26 cellular contexts compared by ENCODE assay signal in the genomic region with DNA sequence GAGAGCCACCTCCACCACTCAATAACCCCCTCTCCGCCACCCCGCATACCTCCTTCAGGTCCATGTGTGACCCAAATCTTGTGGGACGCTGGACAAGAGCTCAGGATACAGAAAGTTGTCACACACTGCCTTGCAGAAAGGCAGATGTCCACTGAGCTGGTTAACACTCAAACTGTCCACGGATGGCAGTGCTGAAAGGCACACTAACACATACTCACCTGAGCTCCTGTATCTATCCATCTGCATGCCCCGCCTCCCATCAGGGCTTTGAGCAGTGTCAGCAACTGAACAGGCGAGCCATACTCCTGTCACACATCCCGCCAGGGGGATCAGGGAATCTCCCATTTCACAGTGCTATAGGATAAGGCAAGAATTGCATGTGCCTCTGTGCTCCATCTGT.
DNase-seq lines count a peak whose midpoint lies in the region; ATAC-seq and TF ChIP-seq lines count a peak whose summit lies in the region.
"Had no signal": no experiment of that assay in that cellular context is flagged by ENCODE, and none has a peak within 500 bp of the region (broad histone marks: within the 10 kb centered on the region; RNA-seq: fewer than 3 reads in every experiment).

No MANE protein-coding gene starts in this region.

- H2AFZ ChIP-seq in neural progenitor cell (replicated peaks), result no peak overlapping the region
- H2AFZ ChIP-seq: PC-9 had no signal

- H3K27me3 ChIP-seq in breast epithelium, result no peaks in the 10 kb centered on the region
- H3K27me3 ChIP-seq in aorta (ENCODE audit: control insufficient read depth in 1 of 2, insufficient read depth in 2 of 2, low read length in 1 of 2), result no peaks in the 10 kb centered on the region
- H3K27me3 ChIP-seq in neural progenitor cell, result no peaks in the 10 kb centered on the region
- H3K27me3 ChIP-seq: MG63, SJSA1 had no signal

- H3K36me3 Mint-ChIP-seq in MCF 10A (ENCODE audit: insufficient read depth, unreplicated experiment), result no peaks in the 10 kb centered on the region
- peaks cover 1% of the 10 kb centered on the region; the same call in 1 of the 2 replicates for H3K36me3 Mint-ChIP-seq in WTC11
- no peaks in the 10 kb centered on the region for H3K36me3 Mint-ChIP-seq in neural progenitor cell
- H3K36me3 Mint-ChIP-seq: CD8-positive, alpha-beta T cell had no signal

- BruUV-seq in MCF 10A (replicated peaks; lab: Mats Ljungman, UMichigan), result no TSS peak

- H3K4me3 Mint-ChIP-seq in MCF 10A (ENCODE audit: unreplicated experiment) (no peak overlapping the region), WTC11 (no peak overlapping the region), neural progenitor cell (no peak overlapping the region)
- H3K4me3 Mint-ChIP-seq: B cell; CD8-positive, alpha-beta T cell had no signal

- H3K27ac ChIP-seq in breast epithelium (no peak overlapping the region), aorta (ENCODE audit: low read depth in 1 of 2, low read length in 2 of 2) (no peak overlapping the region), neural progenitor cell (no peak overlapping the region)
- H3K27ac ChIP-seq: 22Rv1, C4-2B, PC-9, SJSA1 had no signal

- no peak overlapping the region for H3K4me2 ChIP-seq in neural progenitor cell
- H3K4me2 ChIP-seq: PC-9 had no signal

- peaks cover 0 to 3% of the 10 kb centered on the region in 2 donors for H3K9me3 ChIP-seq in breast epithelium
- no peaks in the 10 kb centered on the region for H3K9me3 ChIP-seq in aorta (ENCODE audit: control insufficient read depth, low read length)
- no peaks in the 10 kb centered on the region for H3K9me3 ChIP-seq in neural progenitor cell (ENCODE audit: low read depth)
- H3K9me3 ChIP-seq: HAP-1, MG63, SJSA1 had no signal

- intact Hi-C loops in MCF 10A (cut with micrococcal nuclease), result no loop called here
- intact Hi-C loops in breast epithelium (cut with DNase I; ENCODE audit: low total_unique reads), result no loop called here
- intact Hi-C loops in aorta (cut with DNase I), result no loop called here

- CTCF ChIA-PET in MCF 10A (lab: Yijun Ruan, JAX), result no interaction called here
- CTCF ChIA-PET in WTC11 (lab: Charles Lee), result no interaction called here

- POLR2A ChIA-PET in MCF 10A (lab: Yijun Ruan, JAX), result no interaction called here
- POLR2A ChIA-PET in WTC11 (lab: Charles Lee), result no interaction called here

- no peaks in the 10 kb centered on the region for H3K79me2 ChIP-seq in neural progenitor cell (ENCODE audit: low read depth)

- no peak overlapping the region for H3K27ac Mint-ChIP-seq in MCF 10A (ENCODE audit: low read depth, unreplicated experiment)
- no peak overlapping the region for H3K27ac Mint-ChIP-seq in WTC11
- H3K27ac Mint-ChIP-seq in neural progenitor cell, result no peak overlapping the region
- H3K27ac Mint-ChIP-seq: B cell; CD8-positive, alpha-beta T cell had no signal

- no peaks in the 10 kb centered on the region for H3F3A ChIP-seq in neural progenitor cell (ENCODE audit: low read depth)

- WGBS in aorta, 2 donors, result 74% methylated on average over 7 of the region's 7 CpGs

- no peaks in the 10 kb centered on the region for H4K20me1 ChIP-seq in neural progenitor cell (ENCODE audit: low read depth)

- H3K36me3 ChIP-seq in breast epithelium, result no peaks in the 10 kb centered on the region
- no peaks in the 10 kb centered on the region for H3K36me3 ChIP-seq in aorta (ENCODE audit: control insufficient read depth in 1 of 2, insufficient read depth in 2 of 2, low read length in 1 of 2)
- H3K36me3 ChIP-seq in neural progenitor cell, result no peaks in the 10 kb centered on the region
- H3K36me3 ChIP-seq: HAP-1, MG63, SJSA1 had no signal

- peak; percentile 81 for ATAC-seq in WTC11
- ATAC-seq in aorta (ENCODE audit: low FRiP score), result peak; percentile 33
- ATAC-seq: CD8-positive, alpha-beta T cell; K562 had no signal

- H3K4me3 ChIP-seq in breast epithelium, result no peak overlapping the region
- no peak overlapping the region for H3K4me3 ChIP-seq in aorta (ENCODE audit: low read length in 2 of 2)
- H3K4me3 ChIP-seq in neural progenitor cell, result no peak overlapping the region
- H3K4me3 ChIP-seq: HAP-1, K562, MG63, PC-9, SJSA1 had no signal

- H3K4me1 ChIP-seq in breast epithelium, result no peaks in the 10 kb centered on the region
- no peaks in the 10 kb centered on the region for H3K4me1 ChIP-seq in aorta (ENCODE audit: control insufficient read depth in 1 of 2, insufficient read depth in 2 of 2, low read length in 2 of 2)
- no peaks in the 10 kb centered on the region for H3K4me1 ChIP-seq in neural progenitor cell
- H3K4me1 ChIP-seq: HAP-1, SJSA1 had no signal

- H3K27me3 Mint-ChIP-seq in MCF 10A (ENCODE audit: insufficient read depth, unreplicated experiment) (no peaks in the 10 kb centered on the region), WTC11 (ENCODE audit: low read depth) (no peaks in the 10 kb centered on the region), neural progenitor cell (ENCODE audit: insufficient read depth, low read depth) (peaks cover 6% of the 10 kb centered on the region)
- H3K27me3 Mint-ChIP-seq: B cell had no signal

- H3K4me1 Mint-ChIP-seq in MCF 10A (ENCODE audit: insufficient read depth, unreplicated experiment), result no peaks in the 10 kb centered on the region
- H3K4me1 Mint-ChIP-seq in WTC11, result no peaks in the 10 kb centered on the region; the same call in 1 of the 2 replicates
- no peaks in the 10 kb centered on the region for H3K4me1 Mint-ChIP-seq in neural progenitor cell
- H3K4me1 Mint-ChIP-seq: B cell had no signal

- TF ChIP-seq CTCF in MCF 10A (IDR thresholded peaks at IDR 0.05; ENCODE audit: unreplicated experiment), result no peak
- no peak for TF ChIP-seq CTCF in breast epithelium (IDR thresholded peaks at IDR 0.05)
- TF ChIP-seq CTCF in WTC11 (IDR thresholded peaks at IDR 0.05), result no peak
- no peak for TF ChIP-seq CTCF in neural progenitor cell (IDR thresholded peaks at IDR 0.05)

- DNase-seq in MCF 10A (ENCODE audit: unreplicated experiment) (peak; percentile 19), breast epithelium (ENCODE audit: low spot score in 2 of 2) (no peak), WTC11 (ENCODE audit: low spot score) (peak; percentile 25), iPS-NIHi11 (ENCODE audit: low spot score) (peak; percentile 15), aorta (no peak), neural progenitor cell (ENCODE audit: low spot score) (no peak), HK-2 (ENCODE audit: unreplicated experiment) (no peak)
- DNase-seq in activated CD4-positive, alpha-beta T cell treated with anti-CD3 and anti-CD28 coated beads for 4 hours, result no peak
- DNase-seq: CD8-positive, alpha-beta T cell; DMS 273 treated with DMSO at 0.1 percent for 48 hours; DMS79; EL; GF-D8; Kasumi-1; MG63; NCI-H1694; NCI-H2029 treated with DMSO at 0.1 percent for 48 hours; NCI-H526 treated with DMSO at 0.1 percent for 48 hours; PC-9; Right ventricle myocardium superior had no signal

- H3K9me3 Mint-ChIP-seq in MCF 10A (ENCODE audit: unreplicated experiment) (peaks cover 7% of the 10 kb centered on the region), WTC11 (peaks cover 10% of the 10 kb centered on the region; the same call in 1 of the 2 replicates), neural progenitor cell (peaks cover 6% of the 10 kb centered on the region)

- TF ChIP-seq POLR2A in breast epithelium (IDR thresholded peaks at IDR 0.05), result no peak

- no peak overlapping the region for H3K9ac ChIP-seq in neural progenitor cell

TF ChIP-seq in WTC11, 78 proteins besides CTCF, POLR2A, EP300 and RAD21 (continues in another document):
- no peak for TF ChIP-seq TCF7 (CRISPR knock-in tag; IDR thresholded peaks at IDR 0.05; ENCODE audit: low read depth)
- TF ChIP-seq, protein P1, sequence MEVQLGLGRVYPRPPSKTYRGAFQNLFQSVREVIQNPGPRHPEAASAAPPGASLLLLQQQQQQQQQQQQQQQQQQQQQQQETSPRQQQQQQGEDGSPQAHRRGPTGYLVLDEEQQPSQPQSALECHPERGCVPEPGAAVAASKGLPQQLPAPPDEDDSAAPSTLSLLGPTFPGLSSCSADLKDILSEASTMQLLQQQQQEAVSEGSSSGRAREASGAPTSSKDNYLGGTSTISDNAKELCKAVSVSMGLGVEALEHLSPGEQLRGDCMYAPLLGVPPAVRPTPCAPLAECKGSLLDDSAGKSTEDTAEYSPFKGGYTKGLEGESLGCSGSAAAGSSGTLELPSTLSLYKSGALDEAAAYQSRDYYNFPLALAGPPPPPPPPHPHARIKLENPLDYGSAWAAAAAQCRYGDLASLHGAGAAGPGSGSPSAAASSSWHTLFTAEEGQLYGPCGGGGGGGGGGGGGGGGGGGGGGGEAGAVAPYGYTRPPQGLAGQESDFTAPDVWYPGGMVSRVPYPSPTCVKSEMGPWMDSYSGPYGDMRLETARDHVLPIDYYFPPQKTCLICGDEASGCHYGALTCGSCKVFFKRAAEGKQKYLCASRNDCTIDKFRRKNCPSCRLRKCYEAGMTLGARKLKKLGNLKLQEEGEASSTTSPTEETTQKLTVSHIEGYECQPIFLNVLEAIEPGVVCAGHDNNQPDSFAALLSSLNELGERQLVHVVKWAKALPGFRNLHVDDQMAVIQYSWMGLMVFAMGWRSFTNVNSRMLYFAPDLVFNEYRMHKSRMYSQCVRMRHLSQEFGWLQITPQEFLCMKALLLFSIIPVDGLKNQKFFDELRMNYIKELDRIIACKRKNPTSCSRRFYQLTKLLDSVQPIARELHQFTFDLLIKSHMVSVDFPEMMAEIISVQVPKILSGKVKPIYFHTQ (CRISPR knock-in tag; IDR thresholded peaks at IDR 0.05), result no peak
- TF ChIP-seq, protein P2, sequence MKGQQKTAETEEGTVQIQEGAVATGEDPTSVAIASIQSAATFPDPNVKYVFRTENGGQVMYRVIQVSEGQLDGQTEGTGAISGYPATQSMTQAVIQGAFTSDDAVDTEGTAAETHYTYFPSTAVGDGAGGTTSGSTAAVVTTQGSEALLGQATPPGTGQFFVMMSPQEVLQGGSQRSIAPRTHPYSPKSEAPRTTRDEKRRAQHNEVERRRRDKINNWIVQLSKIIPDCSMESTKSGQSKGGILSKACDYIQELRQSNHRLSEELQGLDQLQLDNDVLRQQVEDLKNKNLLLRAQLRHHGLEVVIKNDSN (CRISPR knock-in tag; IDR thresholded peaks at IDR 0.05), result no peak
- TF ChIP-seq, protein P3, sequence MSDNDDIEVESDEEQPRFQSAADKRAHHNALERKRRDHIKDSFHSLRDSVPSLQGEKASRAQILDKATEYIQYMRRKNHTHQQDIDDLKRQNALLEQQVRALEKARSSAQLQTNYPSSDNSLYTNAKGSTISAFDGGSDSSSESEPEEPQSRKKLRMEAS (CRISPR knock-in tag; IDR thresholded peaks at IDR 0.05), result no peak
- TF ChIP-seq SOX15 (CRISPR knock-in tag; IDR thresholded peaks at IDR 0.05), result no peak
- TF ChIP-seq PRRX2 (CRISPR knock-in tag; IDR thresholded peaks at IDR 0.05), result no peak

Comparison
In these comparisons a context has a peak if more than half of its experiments do, and no peak if none do; other contexts are left out.
1. DNase-seq: peak in MCF 10A (single experiment), WTC11 (single experiment) and iPS-NIHi11 (single experiment); none in breast epithelium (0 of 2), aorta (0 of 2), activated CD4-positive, alpha-beta T cell treated with anti-CD3 and anti-CD28 coated beads for 4 hours (0 of 2), neural progenitor cell (single experiment) and HK-2 (single experiment).